8 cellular contexts compared by ENCODE assay signal in genomic region chr4:41256740-41257256, GRCh38. TPM values are rescaled to one million over a fixed set of nuclear protein-coding genes. Genes with fewer than 3 reads are reported as not detected.
A peak's percentile ranks its signal among the peaks of the same experiment; 100 is the strongest.
DNase-seq lines count a peak whose midpoint lies in the region; ATAC-seq and TF ChIP-seq lines count a peak whose summit lies in the region.

TSS of gene UCHL1 (plus strand) at chr4:41256928. CDS start at chr4:41256977, 49 bp downstream.

- H3K9me3 ChIP-seq in neural cell (ENCODE audit: low read length): no peaks in the 10 kb centered on the region

- H3K27me3 Mint-ChIP-seq in HFFc6 (ENCODE audit: insufficient read depth): peaks cover 21% of the 10 kb centered on the region
- peaks cover 42% of the 10 kb centered on the region for H3K27me3 Mint-ChIP-seq in activated T-helper 2 cell treated with anti-CD3 and anti-CD28 coated beads, Interferon-gamma antibody, Interleukin-2, Interleukin-4, amounts not matched to agents 10 μg/mL and 5 μg/mL and 100 μg/mL, durations not matched to agents 14 hours and 24 hours and 36 hours (ENCODE audit: low read depth)

- TF ChIP-seq RAD21 in neural cell (conservative IDR thresholded peaks at IDR 0.05): no peak

- peaks cover 28% of the 10 kb centered on the region for H3K4me1 Mint-ChIP-seq in HFFc6 (ENCODE audit: low read depth)
- H3K4me1 Mint-ChIP-seq in activated T-helper 2 cell treated with anti-CD3 and anti-CD28 coated beads, Interferon-gamma antibody, Interleukin-2, Interleukin-4, amounts not matched to agents 10 μg/mL and 5 μg/mL and 100 μg/mL, durations not matched to agents 14 hours and 24 hours and 36 hours (ENCODE audit: low read depth): peaks cover 6% of the 10 kb centered on the region

- DNase-seq in GM10248 (ENCODE audit: extremely low spot score): peak; percentile 38
- peak; percentile 78 for DNase-seq in HFFc6
- DNase-seq in NCI-H2081 treated with DMSO at 0.1 percent for 48 hours (lab: John Stamatoyannopoulos, UW): peak; percentile 89
- no peak for DNase-seq in activated T-helper 2 cell treated with anti-CD3 and anti-CD28 coated beads, Interferon-gamma antibody, Interleukin-2, Interleukin-4, amounts not matched to agents 10 μg/mL and 5 μg/mL and 100 μg/mL, durations not matched to agents 14 hours and 24 hours and 36 hours (ENCODE audit: low spot score)
- DNase-seq in globus pallidus (ENCODE audit: low spot score): peak; percentile 46
- DNase-seq in NK-92 treated with Interleukin-12 subunit alpha and Interleukin-12 subunit beta, amount 100 ng/mL, for 24 hours (lab: John Stamatoyannopoulos, UW): no peak

- CTCF ChIA-PET in GM10248 (lab: Yijun Ruan, JAX): no interaction called here

- H3K9me3 Mint-ChIP-seq in HFFc6: no peaks in the 10 kb centered on the region
- H3K9me3 Mint-ChIP-seq in activated T-helper 2 cell treated with anti-CD3 and anti-CD28 coated beads, Interferon-gamma antibody, Interleukin-2, Interleukin-4, amounts not matched to agents 10 μg/mL and 5 μg/mL and 100 μg/mL, durations not matched to agents 14 hours and 24 hours and 36 hours: no peaks in the 10 kb centered on the region

- peak within 1 kb of the TSS; percentile 88 for H3K4me3 Mint-ChIP-seq in HFFc6
- peak within 1 kb of the TSS; percentile 51 for H3K4me3 Mint-ChIP-seq in activated T-helper 2 cell treated with anti-CD3 and anti-CD28 coated beads, Interferon-gamma antibody, Interleukin-2, Interleukin-4, amounts not matched to agents 10 μg/mL and 5 μg/mL and 100 μg/mL, durations not matched to agents 14 hours and 24 hours and 36 hours (ENCODE audit: low read depth)

- peak within 1 kb of the TSS; percentile 89 for H3K4me3 ChIP-seq in neural cell (ENCODE audit: low read length)

- peak within 1 kb of the TSS; percentile 98 for H3K9ac ChIP-seq in neural cell (ENCODE audit: low read length)

- POLR2A ChIA-PET in GM10248 (lab: Yijun Ruan, JAX): no interaction called here

- peaks cover 38% of the 10 kb centered on the region for H4K20me1 ChIP-seq in neural cell (ENCODE audit: insufficient read depth)

- peak within 1 kb of the TSS; percentile 98 for H3K27ac ChIP-seq in neural cell (ENCODE audit: low read length)

- intact Hi-C loops in activated T-helper 2 cell treated with anti-CD3 and anti-CD28 coated beads, Interferon-gamma antibody, Interleukin-2, Interleukin-4, amounts not matched to agents 10 μg/mL and 5 μg/mL and 100 μg/mL, durations not matched to agents 14 hours and 24 hours and 36 hours (cut with micrococcal nuclease): no loop called here

- no peaks in the 10 kb centered on the region for H3K9me2 ChIP-seq in neural cell (ENCODE audit: insufficient read depth, low read length)

- peak; percentile 67 for TF ChIP-seq EP300 in neural cell (conservative IDR thresholded peaks at IDR 0.05; ENCODE audit: poor library complexity, severe bottlenecking)

- no peak for ATAC-seq in HG03457 (IDR thresholded peaks at IDR 0.05; ENCODE audit: unreplicated experiment)

- peaks cover 13% of the 10 kb centered on the region for H3K36me3 ChIP-seq in neural cell (ENCODE audit: insufficient read depth, low read length)

- H2AFZ ChIP-seq in neural cell (ENCODE audit: low read depth, low read length): peak within 1 kb of the TSS; percentile 58

- H3F3A ChIP-seq in neural cell (ENCODE audit: insufficient read depth, low read length, poor library complexity, severe bottlenecking): peaks cover 11% of the 10 kb centered on the region

- peak within 1 kb of the TSS; percentile 93 for H3K4me2 ChIP-seq in neural cell (ENCODE audit: low read length)

- H3K79me2 ChIP-seq in neural cell (replicated peaks; ENCODE audit: insufficient read depth, low read length): peaks cover 46% of the 10 kb centered on the region

- TF ChIP-seq CTCF in GM10248 (IDR thresholded peaks at IDR 0.05; ENCODE audit: control extremely low read depth, extremely low read depth, low read depth, missing control alignments) (no peak), HFFc6 (IDR thresholded peaks at IDR 0.05) (no peak), neural cell (IDR thresholded peaks at IDR 0.05; ENCODE audit: poor library complexity, severe bottlenecking) (no peak)

- H3K36me3 Mint-ChIP-seq in HFFc6 (ENCODE audit: low read depth): peaks cover 21% of the 10 kb centered on the region
- H3K36me3 Mint-ChIP-seq in activated T-helper 2 cell treated with anti-CD3 and anti-CD28 coated beads, Interferon-gamma antibody, Interleukin-2, Interleukin-4, amounts not matched to agents 10 μg/mL and 5 μg/mL and 100 μg/mL, durations not matched to agents 14 hours and 24 hours and 36 hours (ENCODE audit: low read depth): no peaks in the 10 kb centered on the region

- H3K27me3 ChIP-seq in neural cell (ENCODE audit: insufficient read depth, low read depth, low read length): no peaks in the 10 kb centered on the region

- peak within 1 kb of the TSS; percentile 83 for H3K27ac Mint-ChIP-seq in HFFc6
- no peak within 1 kb of the TSS for H3K27ac Mint-ChIP-seq in activated T-helper 2 cell treated with anti-CD3 and anti-CD28 coated beads, Interferon-gamma antibody, Interleukin-2, Interleukin-4, amounts not matched to agents 10 μg/mL and 5 μg/mL and 100 μg/mL, durations not matched to agents 14 hours and 24 hours and 36 hours

TF ChIP-seq in neural cell, 6 proteins besides CTCF, POLR2A, EP300 and RAD21:
- TF ChIP-seq POLR2AphosphoS5 (IDR thresholded peaks at IDR 0.05) (peak; percentile 99), SMC3 (conservative IDR thresholded peaks at IDR 0.05; ENCODE audit: poor library complexity) (peak; percentile 34), EZH2 (IDR thresholded peaks at IDR 0.05; ENCODE audit: borderline replicate concordance, insufficient read depth, low read length, poor library complexity, severe bottlenecking) (no peak), REST (IDR thresholded peaks at IDR 0.05; ENCODE audit: borderline replicate concordance) (peak; percentile 96), MXI1 (conservative IDR thresholded peaks at IDR 0.05; ENCODE audit: poor library complexity, severe bottlenecking) (no peak), TAF1 (IDR thresholded peaks at IDR 0.05; ENCODE audit: low read depth) (peak; percentile 100)

RNA-seq across cellular contexts. Expression of gene UCHL1, which starts in this region (rescaled TPM):
- 100 to 1,000 TPM; 349 to 502 (median 461) TPM for total RNA-seq in HFFc6 (2021; fragmentation: NEBNext Ultra II Directional; extraction: Animal tissue kit (Norgen Biotek cat#: 25700))
- total RNA-seq in activated T-helper 2 cell treated with anti-CD3 and anti-CD28 coated beads, Interferon-gamma antibody, Interleukin-2, Interleukin-4, amounts not matched to agents 10 μg/mL and 5 μg/mL and 100 μg/mL, durations not matched to agents 14 hours and 24 hours and 36 hours: 0.48 and 0.83 TPM in 2 replicates
- polyA plus RNA-seq in neural cell: 5,099 and 5,212 TPM in 2 replicates
- 1,409 and 1,651 TPM in 2 replicates for polyA minus RNA-seq in neural cell

Comparison
In these comparisons a context has a peak if more than half of its experiments do, and no peak if none do; other contexts are left out.
1. RNA of gene UCHL1 (total RNA-seq): 349 to 502 TPM in HFFc6; 0.48 to 0.83 TPM in activated T-helper 2 cell treated with anti-CD3 and anti-CD28 coated beads, Interferon-gamma antibody, Interleukin-2, Interleukin-4, amounts not matched to agents 10 μg/mL and 5 μg/mL and 100 μg/mL, durations not matched to agents 14 hours and 24 hours and 36 hours; every median in the first group is over 100 times any median in the second.
2. DNase-seq: peak in GM10248 (single experiment), HFFc6 (single experiment), NCI-H2081 treated with DMSO at 0.1 percent for 48 hours (single experiment) and globus pallidus (single experiment); none in activated T-helper 2 cell treated with anti-CD3 and anti-CD28 coated beads, Interferon-gamma antibody, Interleukin-2, Interleukin-4, amounts not matched to agents 10 μg/mL and 5 μg/mL and 100 μg/mL, durations not matched to agents 14 hours and 24 hours and 36 hours (single experiment) and NK-92 treated with Interleukin-12 subunit alpha and Interleukin-12 subunit beta, amount 100 ng/mL, for 24 hours (single experiment).